28 cellular contexts compared by ENCODE assay signal in the genomic region with DNA sequence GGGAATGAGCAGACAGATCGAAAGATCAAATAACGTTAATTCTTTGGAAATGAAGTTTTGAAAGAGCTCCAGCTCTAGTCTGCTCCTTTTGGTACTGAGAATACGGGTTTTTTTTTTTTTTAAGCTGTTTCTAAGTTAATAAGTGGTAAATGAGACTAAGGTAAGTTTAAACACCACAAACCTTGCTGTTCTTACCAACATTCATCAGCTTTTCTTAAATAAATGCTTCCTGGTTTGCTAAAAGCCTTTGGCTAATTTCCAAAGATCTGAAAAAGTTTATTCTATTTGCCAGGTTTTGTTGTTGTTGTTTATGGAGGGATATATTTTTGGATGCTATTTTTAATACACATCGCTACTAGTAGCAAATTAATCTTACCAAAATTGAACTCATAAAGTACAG. TPM values are rescaled to one million over a fixed set of nuclear protein-coding genes. Genes with fewer than 3 reads are reported as not detected.
A peak's percentile ranks its signal among the peaks of the same experiment; 100 is the strongest.
DNase-seq lines count a peak whose midpoint lies in the region; ATAC-seq, FAIRE-seq and TF ChIP-seq lines count a peak whose summit lies in the region.
"Had no signal": no experiment of that assay in that cellular context is flagged by ENCODE, and none has a peak within 500 bp of the region (broad histone marks: within the 10 kb centered on the region; RNA-seq: fewer than 3 reads in every experiment).

No MANE protein-coding gene starts in this region.

- no peak overlapping the region for H3K9ac ChIP-seq in Loucy (ENCODE audit: low read depth, low read length, poor library complexity, severe bottlenecking)
- no peak overlapping the region for H3K9ac ChIP-seq in K562 (ENCODE audit: insufficient read depth in 1 of 2, low read depth in 2 of 2, low read length in 2 of 2)
- H3K9ac ChIP-seq: BLaER1 had no signal

- H3K9me1 ChIP-seq in K562 (ENCODE audit: control insufficient read depth, insufficient read depth, low read length) = no peaks in the 10 kb centered on the region

- ATAC-seq in K562 = no peak
- ATAC-seq: GM12878 had no signal

- CTCF ChIA-PET in K562 (lab: Yijun Ruan, JAX; ENCODE audit: low intra/inter-chr PET ratio) = no interaction called here

- in situ Hi-C loops in K562 (cut with MboI) = no loop called here

- H3K27me3 ChIP-seq in Loucy (ENCODE audit: insufficient read depth, low read length, poor library complexity, severe bottlenecking) = no peaks in the 10 kb centered on the region
- no peaks in the 10 kb centered on the region for H3K27me3 ChIP-seq in K562 (ENCODE audit: control insufficient read depth in 2 of 2, insufficient read depth in 2 of 2, low read length in 2 of 2)
- no peaks in the 10 kb centered on the region for H3K27me3 ChIP-seq in H7 (ENCODE audit: control insufficient read depth, insufficient read depth, low read length)
- H3K27me3 ChIP-seq in small intestine (ENCODE audit: control insufficient read depth in 2 of 2, insufficient read depth in 2 of 2, low read length in 2 of 2) = no peaks in the 10 kb centered on the region
- H3K27me3 ChIP-seq: BE2C, BLaER1 had no signal

- H3K36me3 ChIP-seq in Loucy (ENCODE audit: insufficient read depth, low read length) (no peaks in the 10 kb centered on the region), K562 (ENCODE audit: control insufficient read depth, insufficient read depth, low read length) (no peaks in the 10 kb centered on the region), H7 (replicated peaks; ENCODE audit: control insufficient read depth, insufficient read depth, low read length) (no peaks in the 10 kb centered on the region), small intestine (ENCODE audit: control insufficient read depth in 2 of 2, insufficient read depth in 2 of 2, low read length in 2 of 2) (no peaks in the 10 kb centered on the region)
- H3K36me3 ChIP-seq: BE2C, BLaER1 had no signal

- no peak for TF ChIP-seq EP300 in K562 (IDR thresholded peaks at IDR 0.05; ENCODE audit: low read length)

- intact Hi-C loops in K562 (cut with micrococcal nuclease) = no loop called here

- H2AFZ ChIP-seq in Loucy (ENCODE audit: low read length) (peak overlapping the region; percentile 50), K562 (ENCODE audit: low read depth, low read length) (no peak overlapping the region; the same call in 1 of the 2 replicates)

- BruUV-seq in K562 (replicated peaks; lab: Mats Ljungman, UMichigan) = no TSS peak

- H3K9me2 ChIP-seq in Loucy (replicated peaks; ENCODE audit: low read depth, low read length) = no peaks in the 10 kb centered on the region

- 56% methylated on average over 4 of the region's 4 CpGs for WGBS in K562 (ENCODE audit: insufficient coverage, low coverage, missing lambda C conversion rate)
- 86 to 91% (median 91%) methylated on average over 4 of the region's 4 CpGs for WGBS in small intestine, 3 donors

- no peak for TF ChIP-seq POLR2A in K562 (conservative IDR thresholded peaks at IDR 0.05)

- H3K79me2 ChIP-seq in Loucy (ENCODE audit: insufficient read depth, low read length) (no peaks in the 10 kb centered on the region), K562 (ENCODE audit: control insufficient read depth, insufficient read depth, low read length) (no peaks in the 10 kb centered on the region)

- H3K4me2 ChIP-seq in Loucy (ENCODE audit: low read depth, low read length, poor library complexity, severe bottlenecking) = no peak overlapping the region
- H3K4me2 ChIP-seq in K562 (ENCODE audit: insufficient read depth, low read length) = no peak overlapping the region
- H3K4me2 ChIP-seq: BLaER1 had no signal

- H3F3A ChIP-seq in Loucy (ENCODE audit: low read depth) = no peaks in the 10 kb centered on the region

- H4K20me1 ChIP-seq in Loucy (ENCODE audit: insufficient read depth, low read length, poor library complexity, severe bottlenecking) = no peaks in the 10 kb centered on the region
- no peaks in the 10 kb centered on the region for H4K20me1 ChIP-seq in K562 (replicated peaks; ENCODE audit: control insufficient read depth, insufficient read depth, low read length)
- H4K20me1 ChIP-seq: BLaER1 had no signal

- no peak for TF ChIP-seq CTCF in Loucy (conservative IDR thresholded peaks at IDR 0.05; ENCODE audit: low read length)
- no peak for TF ChIP-seq CTCF in K562 (IDR thresholded peaks at IDR 0.05 in 2 of 3, conservative IDR thresholded peaks at IDR 0.05 in 1 of 3; ENCODE audit: insufficient read depth in 2 of 3, low read depth in 1 of 3, low read length in 3 of 3)

- TF ChIP-seq RAD21 in K562 (CRISPR knock-in tag; conservative IDR thresholded peaks at IDR 0.05 in 1 of 2, IDR thresholded peaks at IDR 0.05 in 1 of 2) = no peak

- H3K9me3 ChIP-seq in Loucy (ENCODE audit: insufficient read depth, low read depth, low read length) (no peaks in the 10 kb centered on the region), K562 (replicated peaks; ENCODE audit: control insufficient read depth, insufficient read depth, low read depth, low read length) (no peaks in the 10 kb centered on the region), small intestine (ENCODE audit: control insufficient read depth, low read depth) (no peaks in the 10 kb centered on the region)
- H3K9me3 ChIP-seq: BE2C, BLaER1 had no signal

- POLR2A ChIA-PET in K562 (lab: Yijun Ruan, JAX) = interaction anchor here (0.6 to 1.2 kb wide), 6 partner anchors 9 to 250 kb away, joined by 3 to 4 read pairs (median 3); no protein-coding TSS in a partner anchor

- H3K4me1 ChIP-seq in Loucy (ENCODE audit: insufficient read depth, low read length, poor library complexity, severe bottlenecking) = peaks cover 7% of the 10 kb centered on the region
- H3K4me1 ChIP-seq in K562 (replicated peaks in 1 of 2; ENCODE audit: control insufficient read depth in 2 of 2, insufficient read depth in 2 of 2, low read length in 2 of 2) = no peaks in the 10 kb centered on the region
- peaks cover 0 to 3% of the 10 kb centered on the region in 2 donors for H3K4me1 ChIP-seq in small intestine (ENCODE audit: control insufficient read depth in 2 of 2, insufficient read depth in 1 of 2, low read depth in 1 of 2, low read length in 1 of 2)
- H3K4me1 ChIP-seq: BE2C, BLaER1 had no signal

- no peak overlapping the region for H3K27ac ChIP-seq in K562 (ENCODE audit: extremely low read depth, low read depth, low read length)
- no peak overlapping the region for H3K27ac ChIP-seq in small intestine (ENCODE audit: low read depth in 1 of 2, low read length in 1 of 2)
- H3K27ac ChIP-seq: BLaER1 had no signal

- DNase-seq in K562 (ENCODE audit: extremely low read depth in 1 of 4, low spot score in 3 of 4) (no peak), H7 (no peak), NCI-H345 treated with DMSO at 0.1 percent for 48 hours (lab: John Stamatoyannopoulos, UW; ENCODE audit: unreplicated experiment) (no peak), small intestine (no peak)
- no peak for DNase-seq in central memory CD4-positive, alpha-beta T cell
- DNase-seq: 8988T; ACHN; BE2C; C1 segment of cervical spinal cord; CD4-positive, alpha-beta memory T cell; CD4-positive, CD25-positive, alpha-beta regulatory T cell; CD8-positive, alpha-beta memory T cell; COR-L47; DMS 273 treated with DMSO at 0.1 percent for 48 hours; DMS153; DMS53; DMS79; DND-41; EL; GDM1 had no signal

- H3K4me3 ChIP-seq in Loucy (ENCODE audit: low read length, poor library complexity, severe bottlenecking) (no peak overlapping the region), K562 (no peak overlapping the region), H7 (ENCODE audit: insufficient read depth, low read depth, low read length) (no peak overlapping the region), small intestine (ENCODE audit: low read depth in 1 of 2, low read length in 2 of 2) (no peak overlapping the region)
- H3K4me3 ChIP-seq: BLaER1, GM12878 had no signal

- FAIRE-seq in K562 (lab: Jason Lieb, UNC) (peak; percentile 15), islet of Langerhans (lab: Jason Lieb, UNC) (peak; percentile 79), small intestine (lab: Jason Lieb, UNC) (no peak)
- FAIRE-seq: A204.1, GM12878, GM12892, GM18507, GM19239 had no signal

RNA-seq across cellular contexts. Expression of a gene that starts 55.1 kb away (rescaled TPM):
- 282 and 467 TPM in 2 replicates for total RNA-seq in K562 (2011; cell fraction: chromatin; rRNA removed; ENCODE audit: low replicate concordance)
- total RNA-seq in K562 (2011; cell fraction: nucleolus; rRNA removed) = 111 and 113 TPM in 2 replicates
- 160 and 217 TPM in 2 replicates for total RNA-seq in K562 (2011; cell fraction: nucleoplasm; rRNA removed)
- total RNA-seq in K562 (2014; rRNA removed) (50.1 and 60.1 TPM in 2 replicates), K562 (2014; rRNA removed; fragmentation: Illumina TruSeq; extraction: Trizol) (114 and 158 TPM in 2 replicates), K562 (2015; rRNA removed; fragmentation: Illumina TruSeq; extraction: Trizol) (144 and 155 TPM in 2 replicates), K562 (2021) (98.8 and 115 TPM in 2 replicates)
- polyA plus RNA-seq in K562 (2011; rRNA removed) (128 and 172 TPM in 2 replicates), K562 (2014; fragmentation: Illumina TruSeq; extraction: Trizol) (71.5 and 82.1 TPM in 2 replicates), K562 (2014; fragmentation: Nextera tagmentation; extraction: Ambion mirVana) (10 to 100 TPM; 23.3 to 23.9 TPM), K562 (2014; rRNA removed) (49.6 and 60.5 TPM in 2 replicates), small intestine (10 to 100 TPM; 10.8 to 25.0 (median 11.1) TPM)
- polyA plus RNA-seq in K562 (2011; cell fraction: cytosol; rRNA removed) = 42.0 and 63.5 TPM in 2 replicates
- 254 and 270 TPM in 2 replicates for polyA plus RNA-seq in K562 (2011; cell fraction: nucleus; rRNA removed)
- 56.3 and 84.9 TPM in 2 replicates for polyA plus RNA-seq in K562 (2012)
- polyA minus RNA-seq in K562 (2011; rRNA and poly(A)+ RNA removed) = 447 and 452 TPM in 2 replicates
- polyA minus RNA-seq in K562 (2011; cell fraction: cytosol; rRNA and poly(A)+ RNA removed) = 96.1 and 167 TPM in 2 replicates
- polyA minus RNA-seq in K562 (2011; cell fraction: nucleus; rRNA and poly(A)+ RNA removed) = 374 and 571 TPM in 2 replicates
- 6.9 and 9.1 TPM in 2 replicates for total RNA-seq in H7 (2014; rRNA removed; shearing (Covaris generic))
